ENCODE assay signal across 24 cellular contexts in genomic region chr14:95829321-95829720, GRCh38. TPM values are rescaled to one million over a fixed set of nuclear protein-coding genes. Genes with fewer than 3 reads are reported as not detected.
DNase-seq lines count a peak whose midpoint lies in the region; ATAC-seq, FAIRE-seq and TF ChIP-seq lines count a peak whose summit lies in the region.
"Had no signal": no experiment of that assay in that cellular context is flagged by ENCODE, and none has a peak within 500 bp of the region (broad histone marks: within the 10 kb centered on the region; RNA-seq: fewer than 3 reads in every experiment).

No MANE protein-coding gene starts in this region.

- intact Hi-C loops in esophagus muscularis mucosa (cut with DNase I): no loop called here
- intact Hi-C loops in vagina (cut with DNase I): no loop called here
- intact Hi-C loops in OCI-LY7 (cut with micrococcal nuclease; ENCODE audit: unreplicated experiment): no loop called here

- TF ChIP-seq POLR2A in esophagus muscularis mucosa (IDR thresholded peaks at IDR 0.05; ENCODE audit: low read depth) (no peak), vagina (IDR thresholded peaks at IDR 0.05) (no peak)

- peak overlapping the region; percentile 22 for H2AK5ac ChIP-seq in neuronal stem cell (ENCODE audit: low read depth, low read length)

- DNase-seq in bronchial epithelial cell (ENCODE audit: low read depth) (no peak), esophagus muscularis mucosa (ENCODE audit: extremely low spot score) (peak; percentile 82), neuronal stem cell (ENCODE audit: low spot score) (no peak), vagina (ENCODE audit: extremely low spot score in 2 of 2) (peak; percentile 52 to 93), NCI-H1417 treated with DMSO at 0.1 percent for 48 hours (lab: John Stamatoyannopoulos, UW) (no peak), OCI-LY7 (ENCODE audit: low spot score) (no peak)
- DNase-seq: Caco-2; CD4-positive, CD25-positive, alpha-beta regulatory T cell; CD8-positive, alpha-beta T cell; DMS153; DND-41; HFFc6 had no signal

- WGBS in esophagus muscularis mucosa: 79% methylated on average over 3 of the region's 3 CpGs
- no CpG with 5 or more reads among the region's 3 CpGs for WGBS in neuronal stem cell (ENCODE audit: extremely low coverage in 2 of 2, insufficient read length in 2 of 2, insufficient replicate concordance in 1 of 2), 2 donors

- TF ChIP-seq EP300 in esophagus muscularis mucosa (IDR thresholded peaks at IDR 0.05): no peak

- no peak overlapping the region for H4K91ac ChIP-seq in neuronal stem cell (ENCODE audit: low read depth, low read length, poor library complexity)

- no peaks in the 10 kb centered on the region for H4K20me1 ChIP-seq in OCI-LY7 (ENCODE audit: insufficient read depth, low read length)
- H4K20me1 ChIP-seq: BLaER1 had no signal

- H4K8ac ChIP-seq in neuronal stem cell (ENCODE audit: low read depth, low read length): no peak overlapping the region

- no peak overlapping the region for H3K18ac ChIP-seq in neuronal stem cell (ENCODE audit: low read length)

- no TSS peak for BruUV-seq in OCI-LY7 (replicated peaks; lab: Mats Ljungman, UMichigan)

- H3K4ac ChIP-seq in neuronal stem cell (ENCODE audit: low read length): no peak overlapping the region

- peak; percentile 50 for FAIRE-seq in bronchial epithelial cell (lab: Jason Lieb, UNC)
- FAIRE-seq: A204.1, G401.6, GM12892, GM19239, H54 had no signal

- H2BK15ac ChIP-seq in neuronal stem cell (ENCODE audit: low read length): no peak overlapping the region

- H3K79me2 ChIP-seq in OCI-LY7 (ENCODE audit: insufficient read depth, low read depth, low read length): no peaks in the 10 kb centered on the region

- no peak overlapping the region for H3K9ac ChIP-seq in neuronal stem cell (ENCODE audit: low read depth, low read length, poor library complexity)
- H3K9ac ChIP-seq: BLaER1 had no signal

- H3K9me2 ChIP-seq in OCI-LY7 (ENCODE audit: insufficient read depth, low read length): no peaks in the 10 kb centered on the region

- peaks cover 0 to 12% (median 7%) of the 10 kb centered on the region in 4 donors for H3K9me3 ChIP-seq in esophagus muscularis mucosa
- no peaks in the 10 kb centered on the region for H3K9me3 ChIP-seq in neuronal stem cell (replicated peaks in 1 of 2; ENCODE audit: control insufficient read depth in 2 of 2, insufficient read depth in 1 of 2, low read depth in 1 of 2, low read length in 2 of 2)
- no peaks in the 10 kb centered on the region for H3K9me3 ChIP-seq in vagina
- H3K9me3 ChIP-seq in OCI-LY7 (ENCODE audit: low read length): no peaks in the 10 kb centered on the region
- H3K9me3 ChIP-seq: BLaER1, Caco-2 had no signal

- H3K4me1 ChIP-seq in esophagus muscularis mucosa (no peaks in the 10 kb centered on the region), neuronal stem cell (ENCODE audit: control insufficient read depth in 2 of 2, insufficient read depth in 1 of 2, low read depth in 1 of 2, low read length in 2 of 2) (peaks cover 0 to 4% of the 10 kb centered on the region in 2 donors), vagina (no peaks in the 10 kb centered on the region), OCI-LY7 (ENCODE audit: insufficient read depth, low read length, poor library complexity, severe bottlenecking) (no peaks in the 10 kb centered on the region)
- H3K4me1 ChIP-seq: Caco-2, HAP-1 had no signal

- H2BK5ac ChIP-seq in neuronal stem cell (ENCODE audit: low read length): no peak overlapping the region

- H3K14ac ChIP-seq in neuronal stem cell (ENCODE audit: low read length): no peak overlapping the region

- H3K36me3 ChIP-seq in bronchial epithelial cell (ENCODE audit: control insufficient read depth, insufficient read depth, low read length) (no peaks in the 10 kb centered on the region), esophagus muscularis mucosa (no peaks in the 10 kb centered on the region), neuronal stem cell (replicated peaks in 1 of 2; ENCODE audit: control insufficient read depth in 2 of 2, insufficient read depth in 2 of 2, low read length in 2 of 2) (no peaks in the 10 kb centered on the region), vagina (no peaks in the 10 kb centered on the region), OCI-LY7 (ENCODE audit: insufficient read depth, low read length) (no peaks in the 10 kb centered on the region)
- H3K36me3 ChIP-seq: BLaER1, HAP-1 had no signal

- H3K27ac ChIP-seq in esophagus muscularis mucosa (replicated peaks in 1 of 4) (no peak overlapping the region), neuronal stem cell (replicated peaks; ENCODE audit: low read length) (no peak overlapping the region), vagina (no peak overlapping the region), OCI-LY7 (ENCODE audit: low read depth, low read length, poor library complexity, severe bottlenecking) (no peak overlapping the region)
- H3K27ac ChIP-seq: 22Rv1, BLaER1, C4-2B had no signal

- H3K27me3 ChIP-seq in bronchial epithelial cell (ENCODE audit: control insufficient read depth, insufficient read depth, low read length) (no peaks in the 10 kb centered on the region), esophagus muscularis mucosa (peaks cover 0 to 56% (median 0%) of the 10 kb centered on the region in 4 donors), neuronal stem cell (ENCODE audit: control insufficient read depth in 3 of 3, insufficient read depth in 3 of 3, low read depth in 1 of 3, low read length in 3 of 3) (peaks cover 0 to 2% (median 0%) of the 10 kb centered on the region in 3 experiments), vagina (no peaks in the 10 kb centered on the region)
- H3K27me3 ChIP-seq: BLaER1 had no signal

- H3K4me3 ChIP-seq in bronchial epithelial cell (ENCODE audit: low read depth, low read length) (no peak overlapping the region), esophagus muscularis mucosa (no peak overlapping the region), neuronal stem cell (ENCODE audit: low read length in 2 of 2) (no peak overlapping the region), vagina (no peak overlapping the region), OCI-LY7 (ENCODE audit: low read depth, low read length, poor library complexity, severe bottlenecking) (no peak overlapping the region)
- H3K4me3 ChIP-seq: BLaER1, GM23338, HAP-1 had no signal

- peak overlapping the region; percentile 2 for H2BK12ac ChIP-seq in neuronal stem cell (ENCODE audit: low read length)

- ATAC-seq in GM19452 (IDR thresholded peaks at IDR 0.05; ENCODE audit: unreplicated experiment): no peak
- ATAC-seq: CD8-positive, alpha-beta T cell; GM23338 had no signal

- H3K4me2 ChIP-seq in neuronal stem cell (ENCODE audit: insufficient read depth, low read length, poor library complexity, severe bottlenecking) (no peak overlapping the region), OCI-LY7 (ENCODE audit: low read length) (no peak overlapping the region)
- H3K4me2 ChIP-seq: GM23338 had no signal

- no peak overlapping the region for H2BK120ac ChIP-seq in neuronal stem cell (ENCODE audit: low read depth, low read length)

- TF ChIP-seq CTCF in bronchial epithelial cell (IDR thresholded peaks at IDR 0.05; ENCODE audit: insufficient read depth, low read length, severe bottlenecking) (no peak), esophagus muscularis mucosa (IDR thresholded peaks at IDR 0.05) (no peak), vagina (IDR thresholded peaks at IDR 0.05) (no peak), OCI-LY7 (conservative IDR thresholded peaks at IDR 0.05; ENCODE audit: low read length) (no peak)

- POLR2A ChIA-PET in OCI-LY7 (lab: Charles Lee): no interaction called here

- no peak overlapping the region for H3K23ac ChIP-seq in neuronal stem cell (ENCODE audit: low read depth, low read length, poor library complexity)

- H3K79me1 ChIP-seq in neuronal stem cell (ENCODE audit: low read depth, low read length): no peaks in the 10 kb centered on the region

- CTCF ChIA-PET in OCI-LY7 (lab: Charles Lee; ENCODE audit: unreplicated experiment): no interaction called here

- H2AFZ ChIP-seq in neuronal stem cell (ENCODE audit: low read length): no peak overlapping the region
- no peak overlapping the region for H2AFZ ChIP-seq in OCI-LY7 (ENCODE audit: low read length)
- H2AFZ ChIP-seq: GM23338 had no signal

RNA-seq across cellular contexts. Expression of gene TUNAR, which starts 47.3 kb away (rescaled TPM):
- not detected in 2 replicates for total RNA-seq in bronchial epithelial cell
- total RNA-seq in esophagus muscularis mucosa: under 1 TPM in 1 of 4 donors, not detected in 3; 0.13 TPM
- 13.9 TPM for polyA plus RNA-seq in neuronal stem cell (2013, experiment 1 of 2)
- 13.2 TPM for polyA plus RNA-seq in neuronal stem cell (2013, experiment 2 of 2)
- total RNA-seq in vagina: not detected
- total RNA-seq in OCI-LY7 (2014; rRNA removed; shearing (Covaris generic)): 0.10 and 0.54 TPM in 2 replicates
- 0.17 TPM in 1 of 2 replicates, not detected in the other for total RNA-seq in OCI-LY7 (2022)
- total RNA-seq: Caco-2; CD4-positive, CD25-positive, alpha-beta regulatory T cell; CD8-positive, alpha-beta T cell; HFFc6 had no signal
- polyA plus RNA-seq: AG04450; CD4-positive, CD25-positive, alpha-beta regulatory T cell had no signal

Comparison
In these comparisons a context has a peak if more than half of its experiments do, and no peak if none do; other contexts are left out.
1. DNase-seq: peak in esophagus muscularis mucosa (single experiment) and vagina (2 of 2); none in bronchial epithelial cell (single experiment), neuronal stem cell (single experiment), NCI-H1417 treated with DMSO at 0.1 percent for 48 hours (single experiment) and OCI-LY7 (single experiment).